8 cellular contexts compared by ENCODE assay signal in genomic region chr22:45934659-45935341, GRCh38.
A peak's percentile ranks its signal among the peaks of the same experiment; 100 is the strongest.
DNase-seq lines count a peak whose midpoint lies in the region; ATAC-seq lines count a peak whose summit lies in the region.

No MANE protein-coding gene starts in this region.

- H3K4me3 ChIP-seq in skeletal muscle cell (ENCODE audit: low read depth, low read length), result peak overlapping the region; percentile 18

- peak overlapping the region; percentile 81 for H3K27ac ChIP-seq in epithelial cell of prostate

- ATAC-seq in HG02870 (IDR thresholded peaks at IDR 0.05; ENCODE audit: unreplicated experiment) (no peak), HG02885 (IDR thresholded peaks at IDR 0.05; ENCODE audit: poor library complexity, unreplicated experiment) (no peak)

- peak; percentile 89 for DNase-seq in EH (ENCODE audit: low read depth)
- peak; percentile 77 for DNase-seq in NCI-H226
- peak; percentile 91 for DNase-seq in epithelial cell of prostate (ENCODE audit: low read depth, low spot score)
- DNase-seq in skeletal muscle cell (ENCODE audit: low read depth), result peak; percentile 49
- no peak for DNase-seq in OCI-M2 (lab: John Stamatoyannopoulos, UW; ENCODE audit: unreplicated experiment)
- no peak for DNase-seq in medulla oblongata (ENCODE audit: extremely low spot score)

Comparison
In these comparisons a context has a peak if more than half of its experiments do, and no peak if none do; other contexts are left out.
1. DNase-seq: peak in EH (single experiment), NCI-H226 (single experiment), epithelial cell of prostate (single experiment) and skeletal muscle cell (single experiment); none in OCI-M2 (single experiment) and medulla oblongata (single experiment).